8 cellular contexts compared by ENCODE assay signal in genomic region chr13:109778102-109778542, GRCh38. TPM values are rescaled to one million over a fixed set of nuclear protein-coding genes. Genes with fewer than 3 reads are reported as not detected.
DNase-seq lines count a peak whose midpoint lies in the region; ATAC-seq and TF ChIP-seq lines count a peak whose summit lies in the region.

No MANE protein-coding gene starts in this region.

- H3K36me3 ChIP-seq in esophagus muscularis mucosa, result peaks cover 8 to 48% (median 25%) of the 10 kb centered on the region in 4 donors

- H3K27me3 Mint-ChIP-seq in activated T-cell treated with anti-CD3 and anti-CD28 coated beads, Interleukin-2, amount 50 U/mL, for 24 hours, result no peaks in the 10 kb centered on the region
- no peaks in the 10 kb centered on the region for H3K27me3 Mint-ChIP-seq in stimulated activated naive CD8-positive, alpha-beta T cell treated with anti-CD3 and anti-CD28 coated beads, Interleukin-15, amount 100 ng/mL, for 72 hours

- no peak for TF ChIP-seq EP300 in esophagus muscularis mucosa (IDR thresholded peaks at IDR 0.05)

- intact Hi-C loops in esophagus muscularis mucosa (cut with DNase I), result no loop called here

- H3K9me3 Mint-ChIP-seq in activated T-cell treated with anti-CD3 and anti-CD28 coated beads, Interleukin-2, amount 50 U/mL, for 24 hours, result no peaks in the 10 kb centered on the region
- H3K9me3 Mint-ChIP-seq in stimulated activated naive CD8-positive, alpha-beta T cell treated with anti-CD3 and anti-CD28 coated beads, Interleukin-15, amount 100 ng/mL, for 72 hours, result no peaks in the 10 kb centered on the region

- TF ChIP-seq CTCF in esophagus muscularis mucosa (IDR thresholded peaks at IDR 0.05), result no peak
- no peak for TF ChIP-seq CTCF in GM13976 (IDR thresholded peaks at IDR 0.05; ENCODE audit: borderline replicate concordance, control extremely low read depth, extremely low read depth, insufficient read depth, missing control alignments)

- peaks cover 12% of the 10 kb centered on the region for H3K36me3 Mint-ChIP-seq in activated T-cell treated with anti-CD3 and anti-CD28 coated beads, Interleukin-2, amount 50 U/mL, for 24 hours (ENCODE audit: low read depth)

- H3K27ac ChIP-seq in esophagus muscularis mucosa (replicated peaks in 1 of 4), result peak overlapping the region; percentile 36 to 98 (median 76)

- no peaks in the 10 kb centered on the region for H3K27me3 ChIP-seq in esophagus muscularis mucosa

- no peak for TF ChIP-seq POLR2A in esophagus muscularis mucosa (IDR thresholded peaks at IDR 0.05; ENCODE audit: low read depth)

- H3K4me3 Mint-ChIP-seq in activated T-cell treated with anti-CD3 and anti-CD28 coated beads, Interleukin-2, amount 50 U/mL, for 24 hours, result peak overlapping the region; percentile 35
- peak overlapping the region; percentile 74 to 78 for H3K4me3 Mint-ChIP-seq in stimulated activated naive CD8-positive, alpha-beta T cell treated with anti-CD3 and anti-CD28 coated beads, Interleukin-15, amount 100 ng/mL, for 72 hours

- DNase-seq in activated T-cell treated with anti-CD3 and anti-CD28 coated beads, Interleukin-2, amount 50 U/mL, for 24 hours, result no peak
- no peak for DNase-seq in activated T-cell treated with anti-CD3 and anti-CD28 coated beads for 4 hours
- peak; percentile 57 for DNase-seq in SIG-M5 (lab: John Stamatoyannopoulos, UW)
- peak; percentile 64 for DNase-seq in esophagus muscularis mucosa (ENCODE audit: extremely low spot score)
- DNase-seq in stimulated activated naive CD8-positive, alpha-beta T cell treated with anti-CD3 and anti-CD28 coated beads, Interleukin-15, amount 100 ng/mL, for 72 hours, result no peak
- DNase-seq in mesenteric fat pad (ENCODE audit: low spot score), result no peak
- no peak for DNase-seq in HPDE6-E6E7 (ENCODE audit: extremely low spot score)
- no peak for DNase-seq in GM13976 (ENCODE audit: low spot score)

- peak; percentile 7 for ATAC-seq in stimulated activated naive CD8-positive, alpha-beta T cell treated with anti-CD3 and anti-CD28 coated beads, Interleukin-15, amount 100 ng/mL, for 72 hours

- WGBS in esophagus muscularis mucosa, result 32% methylated on average over 6 of the region's 6 CpGs

- no peaks in the 10 kb centered on the region for H3K9me3 ChIP-seq in esophagus muscularis mucosa

- H3K4me1 Mint-ChIP-seq in activated T-cell treated with anti-CD3 and anti-CD28 coated beads, Interleukin-2, amount 50 U/mL, for 24 hours (ENCODE audit: low read depth), result peaks cover 66% of the 10 kb centered on the region
- H3K4me1 Mint-ChIP-seq in stimulated activated naive CD8-positive, alpha-beta T cell treated with anti-CD3 and anti-CD28 coated beads, Interleukin-15, amount 100 ng/mL, for 72 hours, result peaks cover 72% of the 10 kb centered on the region

- H3K4me3 ChIP-seq in esophagus muscularis mucosa, result peak overlapping the region; percentile 83 to 98 (median 96)

- in situ Hi-C loops in GM13976 (cut with MboI; ENCODE audit: low sequenced_read_pairs, unreplicated experiment), result no loop called here

- peak overlapping the region; percentile 75 for H3K27ac Mint-ChIP-seq in activated T-cell treated with anti-CD3 and anti-CD28 coated beads, Interleukin-2, amount 50 U/mL, for 24 hours
- H3K27ac Mint-ChIP-seq in stimulated activated naive CD8-positive, alpha-beta T cell treated with anti-CD3 and anti-CD28 coated beads, Interleukin-15, amount 100 ng/mL, for 72 hours, result peak overlapping the region in 1 of 2 donors; percentile 12

- H3K4me1 ChIP-seq in esophagus muscularis mucosa, result peaks cover 16 to 94% (median 84%) of the 10 kb centered on the region in 4 donors

RNA-seq across cellular contexts. Expression of gene IRS2, which starts 8.3 kb away (rescaled TPM):
- total RNA-seq in esophagus muscularis mucosa, result 10 to 100 TPM; 46.4 to 95.3 (median 63.7) TPM
- 97.3 TPM for total RNA-seq in mesenteric fat pad

Comparison
In these comparisons a context has a peak if more than half of its experiments do, and no peak if none do; other contexts are left out.
1. DNase-seq: peak in SIG-M5 (single experiment) and esophagus muscularis mucosa (single experiment); none in activated T-cell treated with anti-CD3 and anti-CD28 coated beads, Interleukin-2, amount 50 U/mL, for 24 hours (single experiment), activated T-cell treated with anti-CD3 and anti-CD28 coated beads for 4 hours (single experiment), stimulated activated naive CD8-positive, alpha-beta T cell treated with anti-CD3 and anti-CD28 coated beads, Interleukin-15, amount 100 ng/mL, for 72 hours (0 of 2), mesenteric fat pad (single experiment), HPDE6-E6E7 (single experiment) and GM13976 (single experiment).